In genomic region chr12:96752211-96752610, GRCh38 we compare ENCODE assay signal across 23 cellular contexts.
"Had no signal": no experiment of that assay in that cellular context is flagged by ENCODE, and none has a peak within 500 bp of the region (broad histone marks: within the 10 kb centered on the region; RNA-seq: fewer than 3 reads in every experiment).

No MANE protein-coding gene starts in this region.

- H3K4me3 ChIP-seq: K562 had no signal

- H3K9ac ChIP-seq: KMS-11, SK-N-SH had no signal

- FAIRE-seq: HTR-8/SVneo, K562, RCC 7860 had no signal

- H3K4me2 ChIP-seq: KMS-11, SK-N-SH had no signal

- H3K9me3 ChIP-seq: SK-N-SH had no signal

- H3K9me2 ChIP-seq: SK-N-SH had no signal

- H3K27ac Mint-ChIP-seq: IgD-negative memory B cell, T-cell had no signal

- H3K4me3 Mint-ChIP-seq: IgD-negative memory B cell, T-cell had no signal

- ATAC-seq: K562, T-cell had no signal

- H3K27ac ChIP-seq: HL-60, KMS-11 had no signal

- H3K36me3 Mint-ChIP-seq: IgD-negative memory B cell, T-cell had no signal

- DNase-seq: Kasumi-1, MV-4-11, NCI-H1048, NCI-H1436, NCI-H187, NCI-H2081 treated with DMSO at 0.1 percent for 48 hours, NCI-H2171, NCI-H226, NCI-H446, NCI-H510A, NCI-H524 treated with DMSO at 0.1 percent for 48 hours, NCI-H774, RPMI8226, SHP77, SK-N-SH, SW 1271, T-cell had no signal

- H3K4me1 Mint-ChIP-seq: IgD-negative memory B cell, T-cell had no signal

- H3K9me3 Mint-ChIP-seq: T-cell had no signal
